8 cellular contexts compared by ENCODE assay signal in the genomic region with DNA sequence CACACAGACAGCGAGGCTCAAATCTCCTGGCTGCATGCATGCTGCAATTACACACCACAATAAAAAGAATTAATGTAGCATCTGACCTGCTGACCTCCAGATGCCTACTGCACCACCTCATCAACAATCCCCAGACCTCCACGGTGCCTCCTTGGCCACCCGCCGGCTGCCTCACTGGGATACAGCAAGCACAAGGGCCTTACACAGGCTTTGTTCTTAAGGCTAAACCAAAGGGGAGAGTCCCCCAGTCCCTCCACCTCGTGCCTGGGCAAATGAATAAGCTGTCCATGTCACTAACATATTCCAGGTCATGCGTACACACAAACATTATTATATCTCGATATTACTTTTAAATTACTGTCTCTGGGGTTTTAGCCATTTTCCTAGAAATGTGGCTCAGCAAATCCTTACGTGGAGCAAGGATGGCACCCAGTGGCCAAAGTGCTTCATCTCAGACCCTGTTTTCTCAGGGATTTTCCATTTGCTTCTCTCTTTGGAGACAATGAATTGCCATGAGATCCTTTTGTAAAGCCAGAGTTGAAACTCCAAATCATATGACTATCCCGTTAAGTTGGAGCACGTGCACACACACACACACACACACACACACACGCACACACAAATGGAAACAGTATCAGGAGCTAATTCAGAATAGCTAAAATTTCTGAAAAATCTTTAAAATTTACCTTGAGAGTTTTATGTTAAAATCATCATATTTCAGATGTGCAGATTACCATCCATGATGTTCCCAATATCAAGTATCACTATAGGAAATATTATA.
A peak's percentile ranks its signal among the peaks of the same experiment; 100 is the strongest.
DNase-seq lines count a peak whose midpoint lies in the region; ATAC-seq, FAIRE-seq and TF ChIP-seq lines count a peak whose summit lies in the region.

No MANE protein-coding gene starts in this region.

- H3K27me3 ChIP-seq in BJ (ENCODE audit: control insufficient read depth, insufficient read depth, low read length), result no peaks in the 10 kb centered on the region; the same call in 1 of the 2 replicates

- no peaks in the 10 kb centered on the region for H3K36me3 ChIP-seq in BJ (ENCODE audit: control insufficient read depth, insufficient read depth, low read length)

- CTCF ChIA-PET in BJ (lab: Yijun Ruan, JAX), result interaction anchor here (1.0 to 2.3 kb wide), 9 partner anchors 18 to 938 kb away, joined by 3 to 7 read pairs (median 3); no protein-coding TSS in a partner anchor

- ATAC-seq in SK-N-SH treated with all-trans-retinoic acid at 6 μM for 48 hours, result peak; percentile 37; the same call in 2 of the 3 replicates

- POLR2A ChIA-PET in BJ (lab: Charles Lee), result no interaction called here

- DNase-seq in BJ (ENCODE audit: low read depth), result no peak
- peak; percentile 33 for DNase-seq in HS-5 (ENCODE audit: low read depth)
- peak; percentile 4 to 37 for DNase-seq in frontal cortex (ENCODE audit: low spot score in 2 of 2)
- DNase-seq in renal cortical epithelial cell (ENCODE audit: low read depth), result peak; percentile 42
- DNase-seq in stimulated activated naive CD4-positive, alpha-beta T cell (lab: John Stamatoyannopoulos, UW), result no peak
- no peak for DNase-seq in germinal center (ENCODE audit: low spot score)
- DNase-seq in activated CD4-positive, alpha-beta T cell treated with anti-CD3 and anti-CD28 coated beads for 1 hour, result no peak

- H3K4me3 ChIP-seq in BJ (ENCODE audit: low read depth, low read length), result no peak overlapping the region

- peak; percentile 46 for TF ChIP-seq CTCF in BJ (IDR thresholded peaks at IDR 0.05; ENCODE audit: insufficient read depth, low read depth, low read length)

- no peak for FAIRE-seq in frontal cortex (lab: Jason Lieb, UNC)

TF ChIP-seq in SK-N-SH treated with all-trans-retinoic acid at 6 μM for 48 hours, 23 proteins besides CTCF, POLR2A, EP300 and RAD21:
- TF ChIP-seq ESRRG (CRISPR knock-in tag; IDR thresholded peaks at IDR 0.05) (no peak), TOX (CRISPR knock-in tag; IDR thresholded peaks at IDR 0.05; ENCODE audit: borderline replicate concordance) (no peak), ZFP3 (CRISPR knock-in tag; IDR thresholded peaks at IDR 0.05) (no peak), CSDC2 (CRISPR knock-in tag; IDR thresholded peaks at IDR 0.05) (no peak), ISL1 (CRISPR knock-in tag; IDR thresholded peaks at IDR 0.05) (no peak), OSR1 (CRISPR knock-in tag; IDR thresholded peaks at IDR 0.05) (no peak), ZFP30 (CRISPR knock-in tag; IDR thresholded peaks at IDR 0.05) (no peak), ZNF565 (CRISPR knock-in tag; conservative IDR thresholded peaks at IDR 0.05; ENCODE audit: low read depth) (no peak), TCF4 (CRISPR knock-in tag; IDR thresholded peaks at IDR 0.05; ENCODE audit: borderline replicate concordance) (no peak), SNAI2 (CRISPR knock-in tag; IDR thresholded peaks at IDR 0.05) (no peak), RARB (CRISPR knock-in tag; IDR thresholded peaks at IDR 0.05) (no peak), ZNF8 (CRISPR knock-in tag; IDR thresholded peaks at IDR 0.05) (no peak), GLIS3 (CRISPR knock-in tag; IDR thresholded peaks at IDR 0.05) (no peak), ZNF70 (CRISPR knock-in tag; IDR thresholded peaks at IDR 0.05) (no peak), BACH2 (CRISPR knock-in tag; IDR thresholded peaks at IDR 0.05; ENCODE audit: borderline replicate concordance) (no peak)
- TF ChIP-seq, protein P1, sequence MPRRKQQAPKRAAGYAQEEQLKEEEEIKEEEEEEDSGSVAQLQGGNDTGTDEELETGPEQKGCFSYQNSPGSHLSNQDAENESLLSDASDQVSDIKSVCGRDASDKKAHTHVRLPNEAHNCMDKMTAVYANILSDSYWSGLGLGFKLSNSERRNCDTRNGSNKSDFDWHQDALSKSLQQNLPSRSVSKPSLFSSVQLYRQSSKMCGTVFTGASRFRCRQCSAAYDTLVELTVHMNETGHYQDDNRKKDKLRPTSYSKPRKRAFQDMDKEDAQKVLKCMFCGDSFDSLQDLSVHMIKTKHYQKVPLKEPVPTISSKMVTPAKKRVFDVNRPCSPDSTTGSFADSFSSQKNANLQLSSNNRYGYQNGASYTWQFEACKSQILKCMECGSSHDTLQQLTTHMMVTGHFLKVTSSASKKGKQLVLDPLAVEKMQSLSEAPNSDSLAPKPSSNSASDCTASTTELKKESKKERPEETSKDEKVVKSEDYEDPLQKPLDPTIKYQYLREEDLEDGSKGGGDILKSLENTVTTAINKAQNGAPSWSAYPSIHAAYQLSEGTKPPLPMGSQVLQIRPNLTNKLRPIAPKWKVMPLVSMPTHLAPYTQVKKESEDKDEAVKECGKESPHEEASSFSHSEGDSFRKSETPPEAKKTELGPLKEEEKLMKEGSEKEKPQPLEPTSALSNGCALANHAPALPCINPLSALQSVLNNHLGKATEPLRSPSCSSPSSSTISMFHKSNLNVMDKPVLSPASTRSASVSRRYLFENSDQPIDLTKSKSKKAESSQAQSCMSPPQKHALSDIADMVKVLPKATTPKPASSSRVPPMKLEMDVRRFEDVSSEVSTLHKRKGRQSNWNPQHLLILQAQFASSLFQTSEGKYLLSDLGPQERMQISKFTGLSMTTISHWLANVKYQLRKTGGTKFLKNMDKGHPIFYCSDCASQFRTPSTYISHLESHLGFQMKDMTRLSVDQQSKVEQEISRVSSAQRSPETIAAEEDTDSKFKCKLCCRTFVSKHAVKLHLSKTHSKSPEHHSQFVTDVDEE (CRISPR knock-in tag; IDR thresholded peaks at IDR 0.05), result no peak
- TF ChIP-seq, protein P2, sequence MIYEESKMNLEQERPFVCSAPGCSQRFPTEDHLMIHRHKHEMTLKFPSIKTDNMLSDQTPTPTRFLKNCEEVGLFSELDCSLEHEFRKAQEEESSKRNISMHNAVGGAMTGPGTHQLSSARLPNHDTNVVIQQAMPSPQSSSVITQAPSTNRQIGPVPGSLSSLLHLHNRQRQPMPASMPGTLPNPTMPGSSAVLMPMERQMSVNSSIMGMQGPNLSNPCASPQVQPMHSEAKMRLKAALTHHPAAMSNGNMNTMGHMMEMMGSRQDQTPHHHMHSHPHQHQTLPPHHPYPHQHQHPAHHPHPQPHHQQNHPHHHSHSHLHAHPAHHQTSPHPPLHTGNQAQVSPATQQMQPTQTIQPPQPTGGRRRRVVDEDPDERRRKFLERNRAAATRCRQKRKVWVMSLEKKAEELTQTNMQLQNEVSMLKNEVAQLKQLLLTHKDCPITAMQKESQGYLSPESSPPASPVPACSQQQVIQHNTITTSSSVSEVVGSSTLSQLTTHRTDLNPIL (CRISPR knock-in tag; IDR thresholded peaks at IDR 0.05; ENCODE audit: low read depth), result no peak
- TF ChIP-seq, protein P3, sequence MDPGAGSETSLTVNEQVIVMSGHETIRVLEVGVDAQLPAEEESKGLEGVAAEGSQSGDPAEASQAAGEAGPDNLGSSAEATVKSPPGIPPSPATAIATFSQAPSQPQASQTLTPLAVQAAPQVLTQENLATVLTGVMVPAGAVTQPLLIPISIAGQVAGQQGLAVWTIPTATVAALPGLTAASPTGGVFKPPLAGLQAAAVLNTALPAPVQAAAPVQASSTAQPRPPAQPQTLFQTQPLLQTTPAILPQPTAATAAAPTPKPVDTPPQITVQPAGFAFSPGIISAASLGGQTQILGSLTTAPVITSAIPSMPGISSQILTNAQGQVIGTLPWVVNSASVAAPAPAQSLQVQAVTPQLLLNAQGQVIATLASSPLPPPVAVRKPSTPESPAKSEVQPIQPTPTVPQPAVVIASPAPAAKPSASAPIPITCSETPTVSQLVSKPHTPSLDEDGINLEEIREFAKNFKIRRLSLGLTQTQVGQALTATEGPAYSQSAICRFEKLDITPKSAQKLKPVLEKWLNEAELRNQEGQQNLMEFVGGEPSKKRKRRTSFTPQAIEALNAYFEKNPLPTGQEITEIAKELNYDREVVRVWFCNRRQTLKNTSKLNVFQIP (CRISPR knock-in tag; IDR thresholded peaks at IDR 0.05; ENCODE audit: borderline replicate concordance, low read depth), result no peak
- TF ChIP-seq, protein P4, sequence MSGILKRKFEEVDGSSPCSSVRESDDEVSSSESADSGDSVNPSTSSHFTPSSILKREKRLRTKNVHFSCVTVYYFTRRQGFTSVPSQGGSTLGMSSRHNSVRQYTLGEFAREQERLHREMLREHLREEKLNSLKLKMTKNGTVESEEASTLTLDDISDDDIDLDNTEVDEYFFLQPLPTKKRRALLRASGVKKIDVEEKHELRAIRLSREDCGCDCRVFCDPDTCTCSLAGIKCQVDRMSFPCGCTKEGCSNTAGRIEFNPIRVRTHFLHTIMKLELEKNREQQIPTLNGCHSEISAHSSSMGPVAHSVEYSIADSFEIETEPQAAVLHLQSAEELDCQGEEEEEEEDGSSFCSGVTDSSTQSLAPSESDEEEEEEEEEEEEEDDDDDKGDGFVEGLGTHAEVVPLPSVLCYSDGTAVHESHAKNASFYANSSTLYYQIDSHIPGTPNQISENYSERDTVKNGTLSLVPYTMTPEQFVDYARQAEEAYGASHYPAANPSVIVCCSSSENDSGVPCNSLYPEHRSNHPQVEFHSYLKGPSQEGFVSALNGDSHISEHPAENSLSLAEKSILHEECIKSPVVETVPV (CRISPR knock-in tag; IDR thresholded peaks at IDR 0.05), result no peak
- TF ChIP-seq, protein P5, sequence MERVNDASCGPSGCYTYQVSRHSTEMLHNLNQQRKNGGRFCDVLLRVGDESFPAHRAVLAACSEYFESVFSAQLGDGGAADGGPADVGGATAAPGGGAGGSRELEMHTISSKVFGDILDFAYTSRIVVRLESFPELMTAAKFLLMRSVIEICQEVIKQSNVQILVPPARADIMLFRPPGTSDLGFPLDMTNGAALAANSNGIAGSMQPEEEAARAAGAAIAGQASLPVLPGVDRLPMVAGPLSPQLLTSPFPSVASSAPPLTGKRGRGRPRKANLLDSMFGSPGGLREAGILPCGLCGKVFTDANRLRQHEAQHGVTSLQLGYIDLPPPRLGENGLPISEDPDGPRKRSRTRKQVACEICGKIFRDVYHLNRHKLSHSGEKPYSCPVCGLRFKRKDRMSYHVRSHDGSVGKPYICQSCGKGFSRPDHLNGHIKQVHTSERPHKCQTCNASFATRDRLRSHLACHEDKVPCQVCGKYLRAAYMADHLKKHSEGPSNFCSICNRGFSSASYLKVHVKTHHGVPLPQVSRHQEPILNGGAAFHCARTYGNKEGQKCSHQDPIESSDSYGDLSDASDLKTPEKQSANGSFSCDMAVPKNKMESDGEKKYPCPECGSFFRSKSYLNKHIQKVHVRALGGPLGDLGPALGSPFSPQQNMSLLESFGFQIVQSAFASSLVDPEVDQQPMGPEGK (CRISPR knock-in tag; IDR thresholded peaks at IDR 0.05; ENCODE audit: borderline replicate concordance), result no peak
TF ChIP-seq in SK-N-SH treated with all-trans-retinoic acid at 6 μM for 48 hours: peak in this region for 0.

Comparison
In these comparisons a context has a peak if more than half of its experiments do, and no peak if none do; other contexts are left out.
1. DNase-seq: peak in HS-5 (single experiment), frontal cortex (2 of 2) and renal cortical epithelial cell (single experiment); none in BJ (single experiment), stimulated activated naive CD4-positive, alpha-beta T cell (0 of 6), germinal center (single experiment) and activated CD4-positive, alpha-beta T cell treated with anti-CD3 and anti-CD28 coated beads for 1 hour (single experiment).